ENCODE assay signal across 11 cellular contexts in the genomic region with DNA sequence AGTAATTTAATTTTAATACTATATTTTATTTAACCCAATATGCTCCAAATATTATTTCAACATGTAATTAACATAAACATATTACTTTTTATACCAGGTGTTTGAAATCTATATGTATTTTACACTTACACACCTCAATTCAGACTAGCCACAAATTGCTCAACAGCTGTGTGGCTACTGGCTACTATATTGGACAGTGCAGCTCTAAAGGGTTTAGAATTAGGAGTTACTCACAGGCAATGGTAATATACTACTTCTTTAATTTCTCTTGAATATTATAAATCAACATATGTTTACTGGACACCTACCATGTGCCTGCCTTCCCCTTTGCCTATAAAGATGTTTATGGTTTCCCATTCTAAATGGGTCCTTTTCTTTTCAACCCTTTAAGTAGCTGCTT. TPM values are rescaled to one million over a fixed set of nuclear protein-coding genes. Genes with fewer than 3 reads are reported as not detected.
DNase-seq lines count a peak whose midpoint lies in the region; ATAC-seq and TF ChIP-seq lines count a peak whose summit lies in the region.
"Had no signal": no experiment of that assay in that cellular context is flagged by ENCODE, and none has a peak within 500 bp of the region (broad histone marks: within the 10 kb centered on the region; RNA-seq: fewer than 3 reads in every experiment).

No MANE protein-coding gene starts in this region.

- H3K36me3 ChIP-seq in CD4-positive, CD25-positive, alpha-beta regulatory T cell (ENCODE audit: control insufficient read depth, insufficient read depth, low read length) = peaks cover 26% of the 10 kb centered on the region
- peaks cover 0 to 20% of the 10 kb centered on the region in 2 donors for H3K36me3 ChIP-seq in gastroesophageal sphincter
- H3K36me3 ChIP-seq in stomach = peaks cover 9 to 32% (median 30%) of the 10 kb centered on the region in 4 donors

- H3K18ac ChIP-seq in H9 (ENCODE audit: insufficient read length, low read depth, low read length) = no peak overlapping the region

- peaks cover 36% of the 10 kb centered on the region for H3K4me1 ChIP-seq in CD4-positive, CD25-positive, alpha-beta regulatory T cell (ENCODE audit: control insufficient read depth, insufficient read depth, low read length, poor library complexity, severe bottlenecking)
- H3K4me1 ChIP-seq in H9 (ENCODE audit: insufficient read depth, low read length) = no peaks in the 10 kb centered on the region
- peaks cover 11 to 49% (median 16%) of the 10 kb centered on the region in 3 donors for H3K4me1 ChIP-seq in gastroesophageal sphincter
- peaks cover 20 to 74% (median 40%) of the 10 kb centered on the region in 4 donors for H3K4me1 ChIP-seq in stomach

- H3K27me3 ChIP-seq in CD4-positive, CD25-positive, alpha-beta regulatory T cell (ENCODE audit: control insufficient read depth, insufficient read depth, low read length) = no peaks in the 10 kb centered on the region
- H3K27me3 ChIP-seq in H9 (ENCODE audit: insufficient read depth, low read length) (no peaks in the 10 kb centered on the region), gastroesophageal sphincter (no peaks in the 10 kb centered on the region), stomach (no peaks in the 10 kb centered on the region)
- H3K27me3 ChIP-seq: brain microvascular endothelial cell had no signal

- no peak overlapping the region for H2AK5ac ChIP-seq in H9 (ENCODE audit: insufficient read length, low read length)

- intact Hi-C loops in activated T-helper 2 cell treated with anti-CD3 and anti-CD28 coated beads, Interferon-gamma antibody, Interleukin-2, Interleukin-4, amounts not matched to agents 10 μg/mL and 5 μg/mL and 100 μg/mL, durations not matched to agents 14 hours and 24 hours and 36 hours (cut with micrococcal nuclease) = no loop called here
- intact Hi-C loops in stomach (cut with DNase I; ENCODE audit: low total_unique reads) = no loop called here

- peak overlapping the region; percentile 60 for H3K4me3 ChIP-seq in CD4-positive, CD25-positive, alpha-beta regulatory T cell (ENCODE audit: low read depth, low read length)
- no peak overlapping the region for H3K4me3 ChIP-seq in gastroesophageal sphincter
- no peak overlapping the region for H3K4me3 ChIP-seq in stomach

- H2BK12ac ChIP-seq in H9 (ENCODE audit: insufficient read length, low read depth, low read length) = no peak overlapping the region

- H3K79me2 ChIP-seq in H9 (ENCODE audit: insufficient read depth, low read length) = peaks cover 15% of the 10 kb centered on the region; the same call in 1 of the 2 replicates

- H4K20me1 ChIP-seq in H9 (ENCODE audit: control insufficient read depth, insufficient read depth, insufficient read length) = no peaks in the 10 kb centered on the region

- H3K4ac ChIP-seq in H9 (ENCODE audit: low read depth, low read length) = no peak overlapping the region

- no peak for TF ChIP-seq POLR2A in gastroesophageal sphincter (IDR thresholded peaks at IDR 0.05)
- no peak for TF ChIP-seq POLR2A in stomach (IDR thresholded peaks at IDR 0.05)

- H3K9ac ChIP-seq in H9 (ENCODE audit: extremely low read depth, insufficient read length, low read length) = no peak overlapping the region

- H3K27me3 Mint-ChIP-seq in CD4-positive, CD25-positive, alpha-beta regulatory T cell = no peaks in the 10 kb centered on the region
- H3K27me3 Mint-ChIP-seq in H9 (ENCODE audit: low read depth) (no peaks in the 10 kb centered on the region), naive B cell (no peaks in the 10 kb centered on the region)
- H3K27me3 Mint-ChIP-seq in activated T-helper 2 cell treated with anti-CD3 and anti-CD28 coated beads, Interferon-gamma antibody, Interleukin-2, Interleukin-4, amounts not matched to agents 10 μg/mL and 5 μg/mL and 100 μg/mL, durations not matched to agents 14 hours and 24 hours and 36 hours (ENCODE audit: low read depth) = peaks cover 4% of the 10 kb centered on the region

- H4K91ac ChIP-seq in H9 (ENCODE audit: insufficient read length, low read depth, low read length) = no peak overlapping the region

- no peak overlapping the region for H2BK15ac ChIP-seq in H9 (ENCODE audit: low read depth, low read length)

- ATAC-seq in CD4-positive, CD25-positive, alpha-beta regulatory T cell (ENCODE audit: low read depth in 2 of 2) = no peak
- ATAC-seq in naive B cell (ENCODE audit: low read depth in 2 of 2) (no peak), HG03045 (IDR thresholded peaks at IDR 0.05; ENCODE audit: unreplicated experiment) (no peak), gastroesophageal sphincter (no peak)

- no peak overlapping the region for H3K14ac ChIP-seq in H9 (ENCODE audit: insufficient read depth, low read length)

- peaks cover 15% of the 10 kb centered on the region for H3K36me3 Mint-ChIP-seq in CD4-positive, CD25-positive, alpha-beta regulatory T cell
- H3K36me3 Mint-ChIP-seq in H9 (ENCODE audit: insufficient read depth in 1 of 3, low read depth in 3 of 3) (peaks cover 6 to 25% (median 21%) of the 10 kb centered on the region in 3 experiments; a peak in 5 of 7 replicates), naive B cell (no peaks in the 10 kb centered on the region)
- peaks cover 56% of the 10 kb centered on the region for H3K36me3 Mint-ChIP-seq in activated T-helper 2 cell treated with anti-CD3 and anti-CD28 coated beads, Interferon-gamma antibody, Interleukin-2, Interleukin-4, amounts not matched to agents 10 μg/mL and 5 μg/mL and 100 μg/mL, durations not matched to agents 14 hours and 24 hours and 36 hours (ENCODE audit: low read depth)

- no peak overlapping the region for H3K4me2 ChIP-seq in H9 (ENCODE audit: insufficient read depth, insufficient read length, low read length)

- no peak overlapping the region for H3T11ph ChIP-seq in H9 (ENCODE audit: low read length)

- H3K9me3 Mint-ChIP-seq in CD4-positive, CD25-positive, alpha-beta regulatory T cell = no peaks in the 10 kb centered on the region
- H3K9me3 Mint-ChIP-seq in H9 (no peaks in the 10 kb centered on the region), naive B cell (no peaks in the 10 kb centered on the region)
- H3K9me3 Mint-ChIP-seq in activated T-helper 2 cell treated with anti-CD3 and anti-CD28 coated beads, Interferon-gamma antibody, Interleukin-2, Interleukin-4, amounts not matched to agents 10 μg/mL and 5 μg/mL and 100 μg/mL, durations not matched to agents 14 hours and 24 hours and 36 hours = no peaks in the 10 kb centered on the region

- peaks cover 45 to 79% (median 63%) of the 10 kb centered on the region in 4 donors for H3K4me1 Mint-ChIP-seq in CD4-positive, CD25-positive, alpha-beta regulatory T cell
- H3K4me1 Mint-ChIP-seq in H9 = peaks cover 19 to 22% of the 10 kb centered on the region in 2 experiments
- H3K4me1 Mint-ChIP-seq in activated T-helper 2 cell treated with anti-CD3 and anti-CD28 coated beads, Interferon-gamma antibody, Interleukin-2, Interleukin-4, amounts not matched to agents 10 μg/mL and 5 μg/mL and 100 μg/mL, durations not matched to agents 14 hours and 24 hours and 36 hours (ENCODE audit: low read depth) = peaks cover 57% of the 10 kb centered on the region
- peaks cover 37 to 56% (median 49%) of the 10 kb centered on the region in 3 donors for H3K4me1 Mint-ChIP-seq in naive B cell

- no peaks in the 10 kb centered on the region for H3K79me1 ChIP-seq in H9 (ENCODE audit: insufficient read depth, low read depth, low read length, poor library complexity, severe bottlenecking)

- H2BK5ac ChIP-seq in H9 (ENCODE audit: insufficient read length, low read length) = no peak overlapping the region

- peak overlapping the region; percentile 10 for H3K27ac ChIP-seq in CD4-positive, CD25-positive, alpha-beta regulatory T cell (ENCODE audit: insufficient read depth, low read length, poor library complexity, severe bottlenecking)
- H3K27ac ChIP-seq in H9 (ENCODE audit: insufficient read length, low read depth, low read length) (no peak overlapping the region), gastroesophageal sphincter (no peak overlapping the region), stomach (peak overlapping the region in 1 of 5 donors; percentile 13)
- H3K27ac ChIP-seq: brain microvascular endothelial cell had no signal

- H3K27ac Mint-ChIP-seq in CD4-positive, CD25-positive, alpha-beta regulatory T cell = peak overlapping the region in 1 of 3 donors; percentile 66
- no peak overlapping the region for H3K27ac Mint-ChIP-seq in H9
- H3K27ac Mint-ChIP-seq in activated T-helper 2 cell treated with anti-CD3 and anti-CD28 coated beads, Interferon-gamma antibody, Interleukin-2, Interleukin-4, amounts not matched to agents 10 μg/mL and 5 μg/mL and 100 μg/mL, durations not matched to agents 14 hours and 24 hours and 36 hours = peak overlapping the region; percentile 42
- peak overlapping the region in 2 of 6 donors; percentile 55 to 96 for H3K27ac Mint-ChIP-seq in naive B cell

- H2BK120ac ChIP-seq in H9 (ENCODE audit: low read depth, low read length, poor library complexity, severe bottlenecking) = no peak overlapping the region

- H4K5ac ChIP-seq in H9 (ENCODE audit: insufficient read length, low read depth, low read length) = no peak overlapping the region

- TF ChIP-seq CTCF in H9 (conservative IDR thresholded peaks at IDR 0.05) (no peak), gastroesophageal sphincter (IDR thresholded peaks at IDR 0.05) (no peak), stomach (IDR thresholded peaks at IDR 0.05) (no peak)

- no peak overlapping the region for H4K8ac ChIP-seq in H9 (replicated peaks; ENCODE audit: insufficient read length, low read depth, low read length)

- peak overlapping the region; percentile 70 to 98 (median 92) for H3K4me3 Mint-ChIP-seq in CD4-positive, CD25-positive, alpha-beta regulatory T cell
- peak overlapping the region; percentile 59 to 98 for H3K4me3 Mint-ChIP-seq in H9
- H3K4me3 Mint-ChIP-seq in activated T-helper 2 cell treated with anti-CD3 and anti-CD28 coated beads, Interferon-gamma antibody, Interleukin-2, Interleukin-4, amounts not matched to agents 10 μg/mL and 5 μg/mL and 100 μg/mL, durations not matched to agents 14 hours and 24 hours and 36 hours (ENCODE audit: low read depth) = peak overlapping the region; percentile 99
- H3K4me3 Mint-ChIP-seq in naive B cell = peak overlapping the region in 7 of 8 donors; percentile 5 to 79 (median 51)

- H3K23me2 ChIP-seq in H9 (ENCODE audit: insufficient read length, low read depth, low read length, poor library complexity, severe bottlenecking) = peaks cover 12% of the 10 kb centered on the region

- no peak overlapping the region for H3K23ac ChIP-seq in H9 (ENCODE audit: insufficient read length, low read depth, low read length)

- TF ChIP-seq EP300 in gastroesophageal sphincter (IDR thresholded peaks at IDR 0.05) = no peak
- no peak for TF ChIP-seq EP300 in stomach (IDR thresholded peaks at IDR 0.05)

- H2BK20ac ChIP-seq in H9 (ENCODE audit: low read depth, low read length, poor library complexity, severe bottlenecking) = no peak overlapping the region

- no peaks in the 10 kb centered on the region for H3K9me3 ChIP-seq in CD4-positive, CD25-positive, alpha-beta regulatory T cell (ENCODE audit: control insufficient read depth in 2 of 2, low read length in 2 of 2)
- no peaks in the 10 kb centered on the region for H3K9me3 ChIP-seq in H9 (ENCODE audit: control insufficient read depth, low read depth, low read length)
- no peaks in the 10 kb centered on the region for H3K9me3 ChIP-seq in gastroesophageal sphincter
- H3K9me3 ChIP-seq in stomach = no peaks in the 10 kb centered on the region

- H2AFZ ChIP-seq in H9 (ENCODE audit: low read length) = no peak overlapping the region

- in situ Hi-C loops in ACHN (cut with HindIII; ENCODE audit: low pct_ligation_motif_present, low pct_unique_long_range_greater_than_20kb, low sequenced_read_pairs) = no loop called here

- no peak overlapping the region for H3K56ac ChIP-seq in H9 (ENCODE audit: insufficient read length, low read depth, low read length)

- no peak for DNase-seq in CD4-positive, CD25-positive, alpha-beta regulatory T cell
- DNase-seq in H9 (no peak), naive B cell (no peak), ACHN (no peak), stomach (no peak)
- DNase-seq in activated T-helper 2 cell treated with anti-CD3 and anti-CD28 coated beads, Interferon-gamma antibody, Interleukin-2, Interleukin-4, amounts not matched to agents 10 μg/mL and 5 μg/mL and 100 μg/mL, durations not matched to agents 14 hours and 24 hours and 36 hours (ENCODE audit: low spot score) = no peak
- DNase-seq: brain microvascular endothelial cell, NCI-H1694, NCI-H748 treated with DMSO at 0.1 percent for 48 hours had no signal

RNA-seq across cellular contexts. Expression of a gene that starts 2.3 kb away (rescaled TPM):
- total RNA-seq in CD4-positive, CD25-positive, alpha-beta regulatory T cell = 17.2 TPM
- 10 to 100 TPM in 2 of 4 donors, 1 to 10 TPM in 2; 7.6 to 12.0 (median 9.2) TPM for polyA plus RNA-seq in CD4-positive, CD25-positive, alpha-beta regulatory T cell
- total RNA-seq in H9 (2021) (26.5 and 29.2 TPM in 2 replicates), gastroesophageal sphincter (10 to 100 TPM; 18.7 to 33.2 (median 24.8) TPM), stomach (10 to 100 TPM in 3 of 5 donors, 1 to 10 TPM in 2; 4.7 to 55.9 (median 24.4) TPM)
- 24.1 and 24.9 TPM in 2 replicates for total RNA-seq in activated T-helper 2 cell treated with anti-CD3 and anti-CD28 coated beads, Interferon-gamma antibody, Interleukin-2, Interleukin-4, amounts not matched to agents 10 μg/mL and 5 μg/mL and 100 μg/mL, durations not matched to agents 14 hours and 24 hours and 36 hours
- polyA plus RNA-seq in naive B cell (ENCODE audit: low read depth in 6 of 6) (10 to 100 TPM; 11.1 to 15.6 (median 13.9) TPM), stomach (10 to 100 TPM in 2 of 3 donors, 1 to 10 TPM in 1; 7.0 to 15.9 (median 14.6) TPM)

RNA-seq across cellular contexts. Expression of a gene that starts 17.4 kb away (rescaled TPM):
- total RNA-seq in CD4-positive, CD25-positive, alpha-beta regulatory T cell = 7.9 TPM
- polyA plus RNA-seq in CD4-positive, CD25-positive, alpha-beta regulatory T cell = 1 to 10 TPM; 5.6 to 9.2 (median 7.7) TPM
- total RNA-seq in H9 (2021) = 43.2 and 47.6 TPM in 2 replicates
- total RNA-seq in activated T-helper 2 cell treated with anti-CD3 and anti-CD28 coated beads, Interferon-gamma antibody, Interleukin-2, Interleukin-4, amounts not matched to agents 10 μg/mL and 5 μg/mL and 100 μg/mL, durations not matched to agents 14 hours and 24 hours and 36 hours = 31.4 and 34.6 TPM in 2 replicates
- polyA plus RNA-seq in naive B cell (ENCODE audit: low read depth in 6 of 6) = 10 to 100 TPM in 2 of 6 donors, 1 to 10 TPM in 4; 6.9 to 12.6 (median 8.1) TPM
- total RNA-seq in gastroesophageal sphincter = 1 to 10 TPM; 2.2 to 5.9 (median 3.2) TPM
- 1 to 10 TPM in 4 of 5 donors, not detected in 1; 3.0 to 9.4 (median 7.8) TPM for total RNA-seq in stomach
- 1 to 10 TPM; 2.2 to 4.9 (median 4.0) TPM for polyA plus RNA-seq in stomach
